9 cellular contexts compared by ENCODE assay signal in genomic region chr18:48455555-48456478, GRCh38.
DNase-seq lines count a peak whose midpoint lies in the region; ATAC-seq lines count a peak whose summit lies in the region.
"Had no signal": no experiment of that assay in that cellular context is flagged by ENCODE, and none has a peak within 500 bp of the region (broad histone marks: within the 10 kb centered on the region; RNA-seq: fewer than 3 reads in every experiment).

No MANE protein-coding gene starts in this region.

- no peak for ATAC-seq in HG03457 (IDR thresholded peaks at IDR 0.05; ENCODE audit: unreplicated experiment)
- ATAC-seq: A549 had no signal

- DNase-seq in NOMO-1 treated with DMSO at 0.1 percent for 48 hours (lab: John Stamatoyannopoulos, UW; ENCODE audit: unreplicated experiment) = peak; percentile 9
- DNase-seq in NOMO-1 treated with dmso at 0.1 percent for 144 hours (lab: John Stamatoyannopoulos, UW; ENCODE audit: unreplicated experiment) = no peak
- peak; percentile 60 for DNase-seq in activated T-cell treated with anti-CD3 and anti-CD28 coated beads, Interleukin-2, amount 50 U/mL, for 1 hour
- peak; percentile 93 for DNase-seq in glomerular visceral epithelial cell (ENCODE audit: extremely low spot score)
- peak; percentile 63 for DNase-seq in stimulated activated CD8-positive, alpha-beta memory T cell treated with anti-CD3 and anti-CD28 coated beads, Interleukin-4, amount 100 ng/mL, for 48 hours
- DNase-seq in NCI-H2029 (lab: John Stamatoyannopoulos, UW) = no peak
- DNase-seq in NCI-H82 treated with DMSO at 0.1 percent for 48 hours (lab: John Stamatoyannopoulos, UW; ENCODE audit: unreplicated experiment) = no peak

Comparison
In these comparisons a context has a peak if more than half of its experiments do, and no peak if none do; other contexts are left out.
1. DNase-seq: peak in NOMO-1 treated with DMSO at 0.1 percent for 48 hours (single experiment), activated T-cell treated with anti-CD3 and anti-CD28 coated beads, Interleukin-2, amount 50 U/mL, for 1 hour (single experiment), glomerular visceral epithelial cell (single experiment) and stimulated activated CD8-positive, alpha-beta memory T cell treated with anti-CD3 and anti-CD28 coated beads, Interleukin-4, amount 100 ng/mL, for 48 hours (single experiment); none in NOMO-1 treated with dmso at 0.1 percent for 144 hours (single experiment), NCI-H2029 (single experiment) and NCI-H82 treated with DMSO at 0.1 percent for 48 hours (single experiment).